Comparison of ENCODE assay signal across 37 cellular contexts in the genomic region with DNA sequence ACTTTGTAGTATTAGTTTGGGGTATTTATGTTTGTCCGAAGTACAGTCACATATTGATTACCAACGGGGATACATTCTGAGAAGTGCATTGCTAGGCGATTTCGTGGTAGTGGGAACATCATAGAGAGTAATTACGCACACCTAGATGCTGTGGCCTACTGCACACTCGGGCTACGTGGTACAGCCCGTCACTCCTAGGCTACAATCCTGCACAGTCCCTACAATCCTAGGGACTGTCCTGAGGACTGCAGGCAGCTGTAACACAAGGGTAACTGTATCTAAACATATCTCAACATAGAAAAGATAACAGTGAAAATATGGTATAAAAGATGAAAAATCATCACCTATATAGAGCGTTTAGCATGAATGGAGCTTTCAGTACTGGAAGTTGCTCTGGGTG.
"Had no signal": no experiment of that assay in that cellular context is flagged by ENCODE, and none has a peak within 500 bp of the region (broad histone marks: within the 10 kb centered on the region; RNA-seq: fewer than 3 reads in every experiment).

No MANE protein-coding gene starts in this region.

- H3K27me3 Mint-ChIP-seq: activated B cell treated with CpG ODN at 0.5 μM for 24 hours; activated CD4-positive, alpha-beta memory T cell treated with anti-CD3 and anti-CD28 coated beads for 36 hours; activated CD8-positive, alpha-beta T cell treated with anti-CD3 and anti-CD28 coated beads for 36 hours; activated naive CD4-positive, alpha-beta T cell treated with anti-CD3 and anti-CD28 coated beads, Interleukin-2, amount 50 U/mL, for 24 hours; activated naive CD8-positive, alpha-beta T cell; activated naive CD8-positive, alpha-beta T cell treated with anti-CD3 and anti-CD28 coated beads, Interleukin-2, amount 10 ng/mL, durations not matched to agents 7 days and 5 days; activated naive CD8-positive, alpha-beta T cell treated with anti-CD3 and anti-CD28 coated beads, Interleukin-2, amount 50 U/mL, for 24 hours; activated T-helper 17 cell treated with anti-CD3 and anti-CD28 coated beads, Interleukin-2, amount 50 U/mL, for 72 hours; brain had no signal

- H3K4me1 Mint-ChIP-seq: activated B cell treated with CpG ODN at 0.5 μM for 24 hours; activated naive CD4-positive, alpha-beta T cell treated with anti-CD3 and anti-CD28 coated beads, Interleukin-2, amount 50 U/mL, for 24 hours; activated naive CD8-positive, alpha-beta T cell treated with anti-CD3 and anti-CD28 coated beads, Interleukin-2, amount 50 U/mL, for 24 hours; activated T-helper 17 cell treated with anti-CD3 and anti-CD28 coated beads, Interleukin-2, amount 50 U/mL, for 72 hours; brain had no signal

- H3K36me3 Mint-ChIP-seq: activated CD4-positive, alpha-beta memory T cell treated with anti-CD3 and anti-CD28 coated beads for 36 hours; activated naive CD4-positive, alpha-beta T cell treated with anti-CD3 and anti-CD28 coated beads, Interleukin-2, amount 50 U/mL, for 24 hours; activated naive CD8-positive, alpha-beta T cell; activated naive CD8-positive, alpha-beta T cell treated with anti-CD3 and anti-CD28 coated beads, Interleukin-2, amount 10 ng/mL, durations not matched to agents 7 days and 5 days; brain had no signal

- H3K4me1 ChIP-seq: ascending aorta had no signal

- ATAC-seq: activated CD8-positive, alpha-beta T cell treated with anti-CD3 and anti-CD28 coated beads for 36 hours; activated naive CD8-positive, alpha-beta T cell treated with anti-CD3 and anti-CD28 coated beads, Interleukin-2, amount 50 U/mL, for 24 hours; activated T-cell treated with anti-CD3 and anti-CD28 coated beads, Interleukin-2, amount 50 U/mL, for 4 hours; activated T-cell treated with anti-CD3 and anti-CD28 coated beads, Interleukin-2, amount 50 U/mL, for 72 hours; activated T-helper 17 cell treated with anti-CD3 and anti-CD28 coated beads, Interleukin-2, amount 50 U/mL, for 72 hours had no signal

- H3K9me3 ChIP-seq: ascending aorta had no signal

- H3K36me3 ChIP-seq: ascending aorta, cardiac muscle cell had no signal

- H3K27ac Mint-ChIP-seq: activated B cell treated with CpG ODN at 0.5 μM for 24 hours; activated CD4-positive, alpha-beta memory T cell treated with anti-CD3 and anti-CD28 coated beads for 36 hours; activated CD4-positive, alpha-beta T cell treated with anti-CD3 and anti-CD28 coated beads, Interleukin-2, amount 10 ng/mL, durations not matched to agents 24 days and 14 days; activated CD8-positive, alpha-beta T cell treated with anti-CD3 and anti-CD28 coated beads for 36 hours; activated naive CD4-positive, alpha-beta T cell treated with anti-CD3 and anti-CD28 coated beads for 36 hours; activated naive CD4-positive, alpha-beta T cell treated with anti-CD3 and anti-CD28 coated beads, Interleukin-2, amount 50 U/mL, for 24 hours; activated naive CD8-positive, alpha-beta T cell; activated naive CD8-positive, alpha-beta T cell treated with anti-CD3 and anti-CD28 coated beads, Interleukin-2, amount 10 ng/mL, durations not matched to agents 7 days and 5 days; activated naive CD8-positive, alpha-beta T cell treated with anti-CD3 and anti-CD28 coated beads, Interleukin-2, amount 50 U/mL, for 24 hours; activated T-cell treated with anti-CD3 and anti-CD28 coated beads, Interleukin-2, amount 50 U/mL, for 72 hours; activated T-helper 1 cell treated with anti-CD3 and anti-CD28 coated beads, Interleukin-12 subunit alpha, Interleukin-12 subunit beta, Interleukin-2, Interleukin-4 antibody, amounts not matched to agents 30 ng/mL and 10 ng/mL and 1 ng/mL, durations not matched to agents 14 hours and 24 hours and 36 hours; activated T-helper 17 cell treated with anti-CD3 and anti-CD28 coated beads, Interleukin-2, amount 50 U/mL, for 72 hours; brain; T-helper 1 cell treated with Interleukin-12 subunit alpha and Interleukin-12 subunit beta and Interleukin-4 antibody, amounts not matched to agents 30 μg/mL and 1 μg/mL, for 36 hours; T-helper 2 cell treated with Interferon-gamma antibody and Interleukin-4, amounts not matched to agents 5 μg/mL and 100 μg/mL, for 36 hours had no signal

- DNase-seq: activated B cell treated with CpG ODN at 0.5 μM for 24 hours; activated CD4-positive, alpha-beta memory T cell treated with anti-CD3 and anti-CD28 coated beads for 36 hours; activated CD4-positive, alpha-beta T cell treated with anti-CD3 and anti-CD28 coated beads for 4 hours; activated CD4-positive, alpha-beta T cell treated with anti-CD3 and anti-CD28 coated beads, Interleukin-2, amount 10 ng/mL, durations not matched to agents 24 days and 14 days; activated CD4-positive, alpha-beta T cell treated with anti-CD3 and anti-CD28 coated beads, Interleukin-2, amount 50 U/mL, for 1 hour; activated CD4-positive, alpha-beta T cell treated with anti-CD3 and anti-CD28 coated beads, Interleukin-2, amount 50 U/mL, for 4 hours; activated CD4-positive, CD25-positive, alpha-beta regulatory T cell treated with anti-CD3 and anti-CD28 coated beads, Interleukin-2, amount 50 U/mL, for 72 hours; activated CD8-positive, alpha-beta T cell treated with anti-CD3 and anti-CD28 coated beads for 36 hours; activated effector memory CD4-positive, alpha-beta T cell treated with anti-CD3 and anti-CD28 coated beads, Interleukin-2, amount 50 U/mL, for 16 hours; activated gamma-delta T cell treated with Interleukin-2 at 50 U/mL for 16 hours; activated naive CD4-positive, alpha-beta T cell; activated naive CD4-positive, alpha-beta T cell treated with anti-CD3 and anti-CD28 coated beads for 36 hours; activated naive CD8-positive, alpha-beta T cell treated with anti-CD3 and anti-CD28 coated beads, Interleukin-2, amount 10 ng/mL, durations not matched to agents 7 days and 5 days; activated naive CD8-positive, alpha-beta T cell treated with anti-CD3 and anti-CD28 coated beads, Interleukin-2, amount 50 U/mL, for 24 hours; activated T-cell treated with anti-CD3 and anti-CD28 coated beads for 4 hours; activated T-cell treated with anti-CD3 and anti-CD28 coated beads, Interleukin-2, amount 50 U/mL, for 1 hour; activated T-cell treated with anti-CD3 and anti-CD28 coated beads, Interleukin-2, amount 50 U/mL, for 4 hours; activated T-cell treated with anti-CD3 and anti-CD28 coated beads, Interleukin-2, amount 50 U/mL, for 72 hours; amygdala; anterior cingulate cortex; caudate nucleus; SW 1271; T-helper 1 cell; T-helper 2 cell; T-helper 9 cell had no signal

- H3K4me3 ChIP-seq: ascending aorta, cardiac muscle cell had no signal

- FAIRE-seq: bronchial epithelial cell, TTC549 had no signal

- H3K27ac ChIP-seq: ascending aorta, cardiac muscle cell, VCaP had no signal

- H3K9me3 Mint-ChIP-seq: activated B cell treated with CpG ODN at 0.5 μM for 24 hours; activated CD4-positive, alpha-beta memory T cell treated with anti-CD3 and anti-CD28 coated beads for 36 hours; activated CD4-positive, alpha-beta T cell treated with anti-CD3 and anti-CD28 coated beads, Interleukin-2, amount 10 ng/mL, durations not matched to agents 24 days and 14 days; activated CD8-positive, alpha-beta T cell treated with anti-CD3 and anti-CD28 coated beads for 36 hours; activated naive CD4-positive, alpha-beta T cell treated with anti-CD3 and anti-CD28 coated beads for 36 hours; activated naive CD4-positive, alpha-beta T cell treated with anti-CD3 and anti-CD28 coated beads, Interleukin-2, amount 50 U/mL, for 24 hours; activated naive CD8-positive, alpha-beta T cell treated with anti-CD3 and anti-CD28 coated beads, Interleukin-2, amount 10 ng/mL, durations not matched to agents 7 days and 5 days; activated naive CD8-positive, alpha-beta T cell treated with anti-CD3 and anti-CD28 coated beads, Interleukin-2, amount 50 U/mL, for 24 hours; activated T-cell treated with anti-CD3 and anti-CD28 coated beads, Interleukin-2, amount 50 U/mL, for 4 hours; activated T-cell treated with anti-CD3 and anti-CD28 coated beads, Interleukin-2, amount 50 U/mL, for 72 hours; activated T-helper 1 cell treated with anti-CD3 and anti-CD28 coated beads, Interleukin-12 subunit alpha, Interleukin-12 subunit beta, Interleukin-2, Interleukin-4 antibody, amounts not matched to agents 30 ng/mL and 10 ng/mL and 1 ng/mL, durations not matched to agents 14 hours and 24 hours and 36 hours; activated T-helper 17 cell treated with anti-CD3 and anti-CD28 coated beads, Interleukin-2, amount 50 U/mL, for 72 hours; brain; T-helper 1 cell treated with Interleukin-12 subunit alpha and Interleukin-12 subunit beta and Interleukin-4 antibody, amounts not matched to agents 30 μg/mL and 1 μg/mL, for 36 hours; T-helper 2 cell treated with Interferon-gamma antibody and Interleukin-4, amounts not matched to agents 5 μg/mL and 100 μg/mL, for 36 hours had no signal

- H3K4me3 Mint-ChIP-seq: activated B cell treated with CpG ODN at 0.5 μM for 24 hours; activated CD4-positive, alpha-beta memory T cell treated with anti-CD3 and anti-CD28 coated beads for 36 hours; activated CD4-positive, alpha-beta T cell treated with anti-CD3 and anti-CD28 coated beads, Interleukin-2, amount 10 ng/mL, durations not matched to agents 24 days and 14 days; activated CD8-positive, alpha-beta T cell treated with anti-CD3 and anti-CD28 coated beads for 36 hours; activated naive CD4-positive, alpha-beta T cell treated with anti-CD3 and anti-CD28 coated beads for 36 hours; activated naive CD4-positive, alpha-beta T cell treated with anti-CD3 and anti-CD28 coated beads, Interleukin-2, amount 50 U/mL, for 24 hours; activated naive CD8-positive, alpha-beta T cell; activated naive CD8-positive, alpha-beta T cell treated with anti-CD3 and anti-CD28 coated beads, Interleukin-2, amount 10 ng/mL, durations not matched to agents 7 days and 5 days; activated naive CD8-positive, alpha-beta T cell treated with anti-CD3 and anti-CD28 coated beads, Interleukin-2, amount 50 U/mL, for 24 hours; activated T-cell treated with anti-CD3 and anti-CD28 coated beads, Interleukin-2, amount 50 U/mL, for 4 hours; activated T-cell treated with anti-CD3 and anti-CD28 coated beads, Interleukin-2, amount 50 U/mL, for 72 hours; activated T-helper 1 cell treated with anti-CD3 and anti-CD28 coated beads, Interleukin-12 subunit alpha, Interleukin-12 subunit beta, Interleukin-2, Interleukin-4 antibody, amounts not matched to agents 30 ng/mL and 10 ng/mL and 1 ng/mL, durations not matched to agents 14 hours and 24 hours and 36 hours; activated T-helper 17 cell treated with anti-CD3 and anti-CD28 coated beads, Interleukin-2, amount 50 U/mL, for 72 hours; brain; T-helper 1 cell treated with Interleukin-12 subunit alpha and Interleukin-12 subunit beta and Interleukin-4 antibody, amounts not matched to agents 30 μg/mL and 1 μg/mL, for 36 hours; T-helper 2 cell treated with Interferon-gamma antibody and Interleukin-4, amounts not matched to agents 5 μg/mL and 100 μg/mL, for 36 hours had no signal

- H3K27me3 ChIP-seq: ascending aorta, cardiac muscle cell had no signal
